In genomic region chrX:119759333-119759766, GRCh38 we compare ENCODE assay signal across 8 cellular contexts. TPM values are rescaled to one million over a fixed set of nuclear protein-coding genes. Genes with fewer than 3 reads are reported as not detected.
DNase-seq lines count a peak whose midpoint lies in the region; ATAC-seq and TF ChIP-seq lines count a peak whose summit lies in the region.

No MANE protein-coding gene starts in this region.

- peaks cover 9% of the 10 kb centered on the region for H3K27me3 Mint-ChIP-seq in neural progenitor cell (ENCODE audit: insufficient read depth, low read depth)

- ATAC-seq in GM21526 (IDR thresholded peaks at IDR 0.05; ENCODE audit: low FRiP score, unreplicated experiment), result no peak
- ATAC-seq in GM21423 (IDR thresholded peaks at IDR 0.05; ENCODE audit: unreplicated experiment), result no peak

- peak overlapping the region in 1 of 2 donors; percentile 63 for H3K9ac ChIP-seq in colonic mucosa (ENCODE audit: low read depth in 2 of 2, low read length in 2 of 2)
- H3K9ac ChIP-seq in neural progenitor cell, result no peak overlapping the region

- TF ChIP-seq POLR2A in GM19099 (IDR thresholded peaks at IDR 0.05; ENCODE audit: extremely low read depth, insufficient read length, low read depth), result peak; percentile 7

- H3K79me2 ChIP-seq in neural progenitor cell (ENCODE audit: low read depth), result no peaks in the 10 kb centered on the region

- H3F3A ChIP-seq in neural progenitor cell (ENCODE audit: low read depth), result peaks cover 6% of the 10 kb centered on the region

- TF ChIP-seq CTCF in BJ (IDR thresholded peaks at IDR 0.05; ENCODE audit: insufficient read depth, low read depth, low read length) (no peak), colonic mucosa (IDR thresholded peaks at IDR 0.05) (no peak), neural progenitor cell (IDR thresholded peaks at IDR 0.05) (no peak)

- H3K4me1 Mint-ChIP-seq in neural progenitor cell, result peaks cover 19% of the 10 kb centered on the region

- intact Hi-C loops in colonic mucosa (cut with DNase I), result no loop called here

- POLR2A ChIA-PET in BJ (lab: Charles Lee), result interaction anchor here (0.5 kb wide), 1 partner anchor 94 kb away, joined by 4 read pairs; no protein-coding TSS in a partner anchor

- peaks cover 19% of the 10 kb centered on the region for H3K9me3 Mint-ChIP-seq in neural progenitor cell

- peak overlapping the region; percentile 88 for H3K27ac ChIP-seq in colonic mucosa
- no peak overlapping the region for H3K27ac ChIP-seq in neural progenitor cell

- H3K4me3 ChIP-seq in BJ (ENCODE audit: low read depth, low read length), result peak overlapping the region; percentile 47
- peak overlapping the region; percentile 52 for H3K4me3 ChIP-seq in colonic mucosa
- peak overlapping the region; percentile 53 for H3K4me3 ChIP-seq in neural progenitor cell

- CTCF ChIA-PET in BJ (lab: Yijun Ruan, JAX), result interaction anchor here (0.9 to 1.9 kb wide), 4 partner anchors 10 to 242 kb away, joined by 3 to 7 read pairs (median 6); no protein-coding TSS in a partner anchor

- no peaks in the 10 kb centered on the region for H3K36me3 Mint-ChIP-seq in neural progenitor cell

- peak overlapping the region; percentile 62 for H3K4me3 Mint-ChIP-seq in neural progenitor cell

- DNase-seq in BJ (ENCODE audit: low read depth) (no peak), colonic mucosa (no peak), neural progenitor cell (ENCODE audit: low spot score) (peak; percentile 27), medulla oblongata (ENCODE audit: extremely low spot score) (no peak), NCI-H187 (lab: John Stamatoyannopoulos, UW) (no peak)

- H3K4me1 ChIP-seq in colonic mucosa (no peaks in the 10 kb centered on the region), neural progenitor cell (no peaks in the 10 kb centered on the region)

- peak overlapping the region; percentile 75 for H3K4me2 ChIP-seq in neural progenitor cell

- no peaks in the 10 kb centered on the region for H4K20me1 ChIP-seq in neural progenitor cell (ENCODE audit: low read depth)

- H3K27me3 ChIP-seq in BJ (ENCODE audit: control insufficient read depth, insufficient read depth, low read length) (no peaks in the 10 kb centered on the region), colonic mucosa (no peaks in the 10 kb centered on the region), neural progenitor cell (peaks cover 58% of the 10 kb centered on the region)

- no peaks in the 10 kb centered on the region for H3K9me3 ChIP-seq in colonic mucosa
- no peaks in the 10 kb centered on the region for H3K9me3 ChIP-seq in neural progenitor cell (ENCODE audit: low read depth)

- no peaks in the 10 kb centered on the region for H3K36me3 ChIP-seq in BJ (ENCODE audit: control insufficient read depth, insufficient read depth, low read length)
- no peaks in the 10 kb centered on the region for H3K36me3 ChIP-seq in colonic mucosa
- H3K36me3 ChIP-seq in neural progenitor cell, result no peaks in the 10 kb centered on the region

- H2AFZ ChIP-seq in neural progenitor cell (replicated peaks), result no peak overlapping the region

- no peak overlapping the region for H3K27ac Mint-ChIP-seq in neural progenitor cell

RNA-seq across cellular contexts. Expression of gene SOWAHD, which starts 1.0 kb away (rescaled TPM):
- 0.39 and 0.60 TPM in 2 replicates for polyA plus RNA-seq in BJ (2011; rRNA removed)
- polyA minus RNA-seq in BJ (2011; rRNA and poly(A)+ RNA removed), result 0.26 TPM in 1 of 2 replicates, not detected in the other
- 1 to 10 TPM; 3.2 to 4.9 TPM for total RNA-seq in colonic mucosa
- 0.50 TPM in 1 of 2 replicates, not detected in the other for total RNA-seq in neural progenitor cell (ENCODE audit: low replicate concordance)

RNA-seq across cellular contexts. Expression of gene RPL39, which starts 32.1 kb away (rescaled TPM):
- polyA plus RNA-seq in BJ (2011; rRNA removed), result 935 and 2,139 TPM in 2 replicates
- polyA minus RNA-seq in BJ (2011; rRNA and poly(A)+ RNA removed), result 94.1 and 101 TPM in 2 replicates
- total RNA-seq in colonic mucosa (1,000 to 10,000 TPM; 1,267 to 1,593 TPM), neural progenitor cell (ENCODE audit: low replicate concordance) (10,337 and 10,894 TPM in 2 replicates)
